ENCODE assay signal across 27 cellular contexts in genomic region chr7:106101726-106102125, GRCh38. TPM values are rescaled to one million over a fixed set of nuclear protein-coding genes. Genes with fewer than 3 reads are reported as not detected.
A peak's percentile ranks its signal among the peaks of the same experiment; 100 is the strongest.
DNase-seq lines count a peak whose midpoint lies in the region; ATAC-seq and TF ChIP-seq lines count a peak whose summit lies in the region.
"Had no signal": no experiment of that assay in that cellular context is flagged by ENCODE, and none has a peak within 500 bp of the region (broad histone marks: within the 10 kb centered on the region; RNA-seq: fewer than 3 reads in every experiment).

No MANE protein-coding gene starts in this region.

- H2BK12ac ChIP-seq in mesenchymal stem cell (ENCODE audit: low read length in 2 of 2) = no peak overlapping the region

- no peak overlapping the region for H4K8ac ChIP-seq in IMR-90 (ENCODE audit: low read depth in 2 of 2, low read length in 2 of 2)
- H4K8ac ChIP-seq in mesenchymal stem cell (ENCODE audit: low read length) = no peak overlapping the region

- no peak overlapping the region for H2BK5ac ChIP-seq in IMR-90 (ENCODE audit: low read depth, low read length, poor library complexity, severe bottlenecking)
- H2BK5ac ChIP-seq in mesenchymal stem cell (ENCODE audit: low read depth, low read length, poor library complexity, severe bottlenecking) = no peak overlapping the region

- in situ Hi-C loops in IMR-90 (cut with MboI; ENCODE audit: low sequenced_read_pairs) (no loop called here), astrocyte of the spinal cord (cut with HindIII; ENCODE audit: low sequenced_read_pairs) (no loop called here)

- POLR2A ChIA-PET in IMR-90 (lab: Charles Lee; ENCODE audit: unreplicated experiment) = no interaction called here
- POLR2A ChIA-PET in OCI-LY7 (lab: Charles Lee) = interaction anchor here (1.3 to 2.7 kb wide), 5 partner anchors 7 to 30 kb away, joined by 3 to 22 read pairs (median 7); partner anchors contain the start of gene SYPL1

- dilution Hi-C loops in IMR-90 (cut with HindIII; ENCODE audit: low sequenced_read_pairs, unreplicated experiment) = no loop called here

- no peak overlapping the region for H2AK5ac ChIP-seq in IMR-90 (ENCODE audit: low read depth, low read length)
- H2AK5ac ChIP-seq in mesenchymal stem cell (ENCODE audit: low read length, severe bottlenecking) = no peak overlapping the region

- no peaks in the 10 kb centered on the region for H3K9me3 ChIP-seq in IMR-90 (ENCODE audit: control insufficient read depth, insufficient read depth, low read length)
- H3K9me3 ChIP-seq in OCI-LY7 (ENCODE audit: low read length) = peaks cover 6% of the 10 kb centered on the region; the same call in 1 of the 2 replicates
- no peaks in the 10 kb centered on the region for H3K9me3 ChIP-seq in psoas muscle
- H3K9me3 ChIP-seq in mesenchymal stem cell (ENCODE audit: control insufficient read depth, low read length) = no peaks in the 10 kb centered on the region
- H3K9me3 ChIP-seq: testis had no signal

- H4K91ac ChIP-seq in IMR-90 (ENCODE audit: insufficient read depth, low read depth, low read length) (no peak overlapping the region), mesenchymal stem cell (ENCODE audit: low read length) (no peak overlapping the region)

- peaks cover 6% of the 10 kb centered on the region for H3K9me1 ChIP-seq in IMR-90 (ENCODE audit: insufficient read depth, low read length)

- H2BK120ac ChIP-seq in IMR-90 (ENCODE audit: low read depth, low read length) = no peak overlapping the region
- no peak overlapping the region for H2BK120ac ChIP-seq in mesenchymal stem cell (ENCODE audit: low read depth, low read length)

- no peaks in the 10 kb centered on the region for H3K9me2 ChIP-seq in OCI-LY7 (ENCODE audit: insufficient read depth, low read length)

- ATAC-seq in IMR-90 (ENCODE audit: low read depth) = no peak
- no peak for ATAC-seq in psoas muscle
- no peak for ATAC-seq in GM19023 (IDR thresholded peaks at IDR 0.05; ENCODE audit: unreplicated experiment)
- no peak for ATAC-seq in GM18868 (IDR thresholded peaks at IDR 0.05; ENCODE audit: unreplicated experiment)
- ATAC-seq: effector memory CD8-positive, alpha-beta T cell; natural killer cell; Panc1 had no signal

- no peak for TF ChIP-seq CTCF in IMR-90 (conservative IDR thresholded peaks at IDR 0.05; ENCODE audit: low read depth, low read length)
- TF ChIP-seq CTCF in OCI-LY7 (conservative IDR thresholded peaks at IDR 0.05; ENCODE audit: low read length) = no peak
- TF ChIP-seq CTCF in astrocyte of the spinal cord (IDR thresholded peaks at IDR 0.05; ENCODE audit: low read depth, low read length) = no peak
- TF ChIP-seq CTCF in psoas muscle (IDR thresholded peaks at IDR 0.05) = no peak

- TF ChIP-seq POLR2A in IMR-90 (IDR thresholded peaks at IDR 0.05; ENCODE audit: low read depth, low read length) = no peak

- H4K20me1 ChIP-seq in IMR-90 (ENCODE audit: insufficient read depth, low read length) = peaks cover 40% of the 10 kb centered on the region
- H4K20me1 ChIP-seq in OCI-LY7 (ENCODE audit: insufficient read depth, low read length) = peaks cover 48% of the 10 kb centered on the region

- CTCF ChIA-PET in IMR-90 (lab: Yijun Ruan, JAX) = no interaction called here
- CTCF ChIA-PET in OCI-LY7 (lab: Charles Lee; ENCODE audit: unreplicated experiment) = no interaction called here

- H3K4me3 ChIP-seq in IMR-90 (ENCODE audit: insufficient read depth, low read depth, low read length) (no peak overlapping the region), OCI-LY7 (ENCODE audit: low read depth, low read length, poor library complexity, severe bottlenecking) (peak overlapping the region; percentile 20), astrocyte of the spinal cord (ENCODE audit: low read depth, low read length) (no peak overlapping the region), psoas muscle (no peak overlapping the region), mesenchymal stem cell (ENCODE audit: insufficient read depth in 1 of 2, low read depth in 1 of 2, low read length in 2 of 2) (no peak overlapping the region)
- H3K4me3 ChIP-seq: smooth muscle cell, testis had no signal

- H2BK15ac ChIP-seq in IMR-90 (ENCODE audit: low read depth, low read length) (no peak overlapping the region), mesenchymal stem cell (ENCODE audit: low read depth, poor library complexity, severe bottlenecking) (no peak overlapping the region)

- intact Hi-C loops in IMR-90 (cut with micrococcal nuclease) = no loop called here
- intact Hi-C loops in OCI-LY7 (cut with micrococcal nuclease; ENCODE audit: unreplicated experiment) = no loop called here
- intact Hi-C loops in psoas muscle (cut with DNase I) = no loop called here

- no peak overlapping the region for H3K56ac ChIP-seq in IMR-90 (ENCODE audit: extremely low read depth, insufficient read depth, low read length)

- no peak overlapping the region for H2BK20ac ChIP-seq in IMR-90 (ENCODE audit: low read depth, low read length)

- no peak overlapping the region for H2AK9ac ChIP-seq in IMR-90 (replicated peaks; ENCODE audit: low read depth, low read length, poor library complexity)

- BruUV-seq in IMR-90 (replicated peaks; lab: Mats Ljungman, UMichigan) = no TSS peak
- BruUV-seq in OCI-LY7 (replicated peaks; lab: Mats Ljungman, UMichigan) = no TSS peak

- H3K27ac ChIP-seq in IMR-90 (ENCODE audit: insufficient read depth, low read length) (no peak overlapping the region), OCI-LY7 (ENCODE audit: low read depth, low read length, poor library complexity, severe bottlenecking) (peak overlapping the region; percentile 60), psoas muscle (peak overlapping the region; percentile 57), mesenchymal stem cell (ENCODE audit: low read length, poor library complexity, severe bottlenecking) (no peak overlapping the region)
- H3K27ac ChIP-seq: KMS-11, testis had no signal

- DNase-seq in IMR-90 = peak; percentile 3
- DNase-seq in OCI-LY7 (ENCODE audit: low spot score) = no peak
- DNase-seq in astrocyte of the spinal cord (ENCODE audit: low read depth, low spot score) = peak; percentile 5
- no peak for DNase-seq in psoas muscle
- DNase-seq in NCI-H526 (lab: John Stamatoyannopoulos, UW) = no peak
- no peak for DNase-seq in mesenchymal stem cell
- DNase-seq: activated effector memory CD4-positive, alpha-beta T cell treated with anti-CD3 and anti-CD28 coated beads, Interleukin-2, amount 50 U/mL, for 16 hours; anterior cingulate cortex; CD4-positive, CD25-positive, alpha-beta regulatory T cell; cortex of kidney; DND-41; effector memory CD8-positive, alpha-beta T cell; natural killer cell; NCI-H1417 treated with DMSO at 0.1 percent for 48 hours; NCI-H2029 treated with DMSO at 0.1 percent for 48 hours; NCI-H526 treated with DMSO at 0.1 percent for 48 hours; occipital lobe; SHP77 treated with DMSO at 0.1 percent for 48 hours; stimulated activated CD4-positive, alpha-beta T cell treated with anti-CD3 and anti-CD28 coated beads, Interleukin-1b, Interleukin-23, amount 100 ng/mL, for 48 hours; SW 1271; T1000; testis had no signal

- H3K79me1 ChIP-seq in IMR-90 (ENCODE audit: low read depth in 1 of 2, low read length in 2 of 2) = peaks cover 23 to 51% of the 10 kb centered on the region in 2 experiments
- H3K79me1 ChIP-seq in mesenchymal stem cell (replicated peaks; ENCODE audit: low read length, poor library complexity, severe bottlenecking) = peaks cover 3% of the 10 kb centered on the region

- H3K4me1 ChIP-seq in IMR-90 (ENCODE audit: control insufficient read depth, insufficient read depth, low read length) (no peaks in the 10 kb centered on the region; the same call in none of the 2 replicates), OCI-LY7 (ENCODE audit: insufficient read depth, low read length, poor library complexity, severe bottlenecking) (peaks cover 90% of the 10 kb centered on the region), psoas muscle (peaks cover 76% of the 10 kb centered on the region), mesenchymal stem cell (ENCODE audit: control insufficient read depth, insufficient read depth, low read depth, low read length) (no peaks in the 10 kb centered on the region)
- H3K4me1 ChIP-seq: testis had no signal

- H3K23ac ChIP-seq in IMR-90 (ENCODE audit: low read depth, low read length) (no peak overlapping the region), mesenchymal stem cell (ENCODE audit: low read length in 2 of 2) (no peak overlapping the region)

- no peak for TF ChIP-seq RAD21 in IMR-90 (IDR thresholded peaks at IDR 0.05; ENCODE audit: low read length)

- H3K4me2 ChIP-seq in IMR-90 (ENCODE audit: low read depth, low read length) (no peak overlapping the region), OCI-LY7 (ENCODE audit: low read length) (peak overlapping the region; percentile 48), mesenchymal stem cell (ENCODE audit: low read length, poor library complexity, severe bottlenecking) (no peak overlapping the region)
- H3K4me2 ChIP-seq: KMS-11, smooth muscle cell had no signal

- H3K27me3 ChIP-seq in IMR-90 (ENCODE audit: control insufficient read depth, insufficient read depth, low read length) (no peaks in the 10 kb centered on the region), psoas muscle (ENCODE audit: insufficient read depth in 3 of 3, low read length in 2 of 3) (no peaks in the 10 kb centered on the region), mesenchymal stem cell (ENCODE audit: control insufficient read depth in 1 of 2, insufficient read depth in 1 of 2, low read length in 2 of 2) (no peaks in the 10 kb centered on the region)
- H3K27me3 ChIP-seq: testis had no signal

- no peak overlapping the region for H4K5ac ChIP-seq in IMR-90 (ENCODE audit: low read depth, low read length)

- H3K4ac ChIP-seq in IMR-90 (ENCODE audit: low read depth, low read length) (no peak overlapping the region), mesenchymal stem cell (ENCODE audit: low read depth in 1 of 2, low read length in 2 of 2) (no peak overlapping the region)

- H3K79me2 ChIP-seq in OCI-LY7 (ENCODE audit: insufficient read depth, low read depth, low read length) = peaks cover 100% of the 10 kb centered on the region

- H3K14ac ChIP-seq in IMR-90 (replicated peaks; ENCODE audit: low read depth, low read length) (no peak overlapping the region), mesenchymal stem cell (ENCODE audit: low read length in 2 of 2) (no peak overlapping the region)

- no peak overlapping the region for H2AFZ ChIP-seq in IMR-90 (replicated peaks; ENCODE audit: low read length, poor library complexity)
- H2AFZ ChIP-seq in OCI-LY7 (ENCODE audit: low read length) = no peak overlapping the region
- no peak overlapping the region for H2AFZ ChIP-seq in mesenchymal stem cell (ENCODE audit: low read depth, low read length)

- H3K9ac ChIP-seq in IMR-90 (ENCODE audit: low read depth, low read length) = no peak overlapping the region
- no peak overlapping the region for H3K9ac ChIP-seq in mesenchymal stem cell (ENCODE audit: low read length)
- H3K9ac ChIP-seq: KMS-11 had no signal

- H3K18ac ChIP-seq in IMR-90 (ENCODE audit: low read depth, low read length) = no peak overlapping the region
- no peak overlapping the region for H3K18ac ChIP-seq in mesenchymal stem cell (ENCODE audit: low read depth in 1 of 2, low read length in 2 of 2)

- peaks cover 5% of the 10 kb centered on the region; the same call in 1 of the 2 replicates for H3K36me3 ChIP-seq in IMR-90 (ENCODE audit: control insufficient read depth, insufficient read depth, low read length)
- H3K36me3 ChIP-seq in OCI-LY7 (ENCODE audit: insufficient read depth, low read length) = peaks cover 95% of the 10 kb centered on the region
- H3K36me3 ChIP-seq in psoas muscle (ENCODE audit: insufficient read depth in 1 of 2, low read depth in 1 of 2) = peaks cover 2 to 25% of the 10 kb centered on the region in 2 donors
- peaks cover 3 to 26% of the 10 kb centered on the region in 2 experiments for H3K36me3 ChIP-seq in mesenchymal stem cell (ENCODE audit: control insufficient read depth in 1 of 2, insufficient read depth in 2 of 2, low read depth in 1 of 2, low read length in 2 of 2)

- whole genome bisulfite sequencing in IMR-90 (ENCODE audit: extremely low coverage in 2 of 2, insufficient read length in 1 of 2), 2 experiments = 100% methylated on average over 1 of the region's 3 CpGs; no CpG with 5 or more reads in 1 of the 2 experiments
- WGBS in psoas muscle, 3 donors = 56 to 83% (median 64%) methylated on average over 3 of the region's 3 CpGs
- 86% methylated on average over 2 of the region's 3 CpGs for WGBS in mesenchymal stem cell

RNA-seq across cellular contexts. Expression of gene SYPL1, which starts 10.4 kb away (rescaled TPM):
- 19.0 and 35.6 TPM in 2 replicates for total RNA-seq in IMR-90 (2012; rRNA removed)
- 33.0 and 45.0 TPM in 2 replicates for polyA plus RNA-seq in IMR-90 (2012; rRNA removed)
- 9.6 and 15.2 TPM in 2 replicates for polyA plus RNA-seq in IMR-90 (2012; cell fraction: cytosol; rRNA removed)
- 1.5 and 12.0 TPM in 2 replicates for polyA plus RNA-seq in IMR-90 (2012; cell fraction: nucleus; rRNA removed; ENCODE audit: low replicate concordance)
- 30.4 and 34.1 TPM in 2 replicates for total RNA-seq in OCI-LY7 (2014; rRNA removed; shearing (Covaris generic))
- 112 and 118 TPM in 2 replicates for total RNA-seq in OCI-LY7 (2022)
- total RNA-seq in psoas muscle = 100 to 1,000 TPM in 1 of 4 donors, 10 to 100 TPM in 3; 68.3 to 113 (median 80.2) TPM
- 100 to 1,000 TPM in 1 of 3 donors, 10 to 100 TPM in 2; 66.3 to 110 (median 72.1) TPM for polyA plus RNA-seq in psoas muscle
- polyA plus RNA-seq in mesenchymal stem cell (2013, experiment 1 of 2) = 61.5 TPM
- polyA plus RNA-seq in mesenchymal stem cell (2013, experiment 2 of 2) = 68.5 TPM

Comparison
In these comparisons a context has a peak if more than half of its experiments do, and no peak if none do; other contexts are left out.
1. DNase-seq: peak in IMR-90 (single experiment) and astrocyte of the spinal cord (single experiment); none in OCI-LY7 (single experiment), psoas muscle (0 of 2), NCI-H526 (0 of 2) and mesenchymal stem cell (single experiment).
2. H3K27ac ChIP-seq: peak in OCI-LY7 (single experiment) and psoas muscle (single experiment); none in IMR-90 (single experiment) and mesenchymal stem cell (single experiment).